ENCODE assay signal across 34 cellular contexts in genomic region chr7:90631502-90631901, GRCh38. TPM values are rescaled to one million over a fixed set of nuclear protein-coding genes. Genes with fewer than 3 reads are reported as not detected.
"Had no signal": no experiment of that assay in that cellular context is flagged by ENCODE, and none has a peak within 500 bp of the region (broad histone marks: within the 10 kb centered on the region; RNA-seq: fewer than 3 reads in every experiment).

No MANE protein-coding gene starts in this region.

- ATAC-seq: activated CD4-positive, alpha-beta T cell treated with anti-CD3 and anti-CD28 coated beads for 36 hours; activated naive CD4-positive, alpha-beta T cell treated with anti-CD3 and anti-CD28 coated beads, Interleukin-2, amount 50 U/mL, for 72 hours; activated T-cell treated with anti-CD3 and anti-CD28 coated beads, Interleukin-2, amount 50 U/mL, for 72 hours; gastroesophageal sphincter; heart right ventricle; T-helper 17 cell had no signal

- H3K9me3 Mint-ChIP-seq: activated CD4-positive, alpha-beta T cell treated with anti-CD3 and anti-CD28 coated beads, Interleukin-2, amount 10 ng/mL, durations not matched to agents 7 days and 5 days; activated naive CD4-positive, alpha-beta T cell treated with anti-CD3 and anti-CD28 coated beads, Interleukin-2, amount 10 ng/mL, durations not matched to agents 7 days and 5 days; activated naive CD4-positive, alpha-beta T cell treated with anti-CD3 and anti-CD28 coated beads, Interleukin-2, amount 50 U/mL, for 72 hours; activated naive CD8-positive, alpha-beta T cell treated with anti-CD3 and anti-CD28 coated beads, Interleukin-2, amount 10 ng/mL, durations not matched to agents 7 days and 5 days; activated T-cell treated with anti-CD3 and anti-CD28 coated beads, Interleukin-2, amount 50 U/mL, for 24 hours; activated T-cell treated with anti-CD3 and anti-CD28 coated beads, Interleukin-2, amount 50 U/mL, for 72 hours; T-helper 2 cell treated with Interferon-gamma antibody and Interleukin-4, amounts not matched to agents 5 μg/mL and 100 μg/mL, for 36 hours had no signal

- H3K27me3 Mint-ChIP-seq: activated CD4-positive, alpha-beta memory T cell treated with anti-CD3 and anti-CD28 coated beads, Interleukin-2, amount 10 ng/mL, durations not matched to agents 7 days and 5 days; activated CD4-positive, alpha-beta T cell treated with anti-CD3 and anti-CD28 coated beads for 36 hours; activated CD4-positive, alpha-beta T cell treated with anti-CD3 and anti-CD28 coated beads, Interleukin-2, amount 10 ng/mL, durations not matched to agents 7 days and 5 days; activated naive CD4-positive, alpha-beta T cell treated with anti-CD3 and anti-CD28 coated beads, Interleukin-2, amount 10 ng/mL, durations not matched to agents 7 days and 5 days; activated naive CD8-positive, alpha-beta T cell treated with anti-CD3 and anti-CD28 coated beads, Interleukin-2, amount 10 ng/mL, durations not matched to agents 7 days and 5 days; activated T-cell treated with anti-CD3 and anti-CD28 coated beads, Interleukin-2, amount 50 U/mL, for 24 hours; brain had no signal

- DNase-seq: activated CD4-positive, alpha-beta memory T cell treated with anti-CD3 and anti-CD28 coated beads, Interleukin-2, amount 10 ng/mL, durations not matched to agents 7 days and 5 days; activated CD4-positive, alpha-beta T cell treated with anti-CD3 and anti-CD28 coated beads for 36 hours; activated CD4-positive, alpha-beta T cell treated with anti-CD3 and anti-CD28 coated beads, Interleukin-2, amount 10 ng/mL, durations not matched to agents 7 days and 5 days; activated CD4-positive, alpha-beta T cell treated with anti-CD3 and anti-CD28 coated beads, Interleukin-2, amount 50 U/mL, for 4 hours; activated CD4-positive, CD25-positive, alpha-beta regulatory T cell; activated CD4-positive, CD25-positive, alpha-beta regulatory T cell treated with anti-CD3 and anti-CD28 coated beads, Interleukin-2, amount 50 U/mL, for 72 hours; activated CD8-positive, alpha-beta memory T cell treated with anti-CD3 and anti-CD28 coated beads, Interleukin-2, amount 50 U/mL, for 48 hours; activated gamma-delta T cell; activated naive CD4-positive, alpha-beta T cell; activated naive CD4-positive, alpha-beta T cell treated with anti-CD3 and anti-CD28 coated beads, Interleukin-2, amount 10 ng/mL, durations not matched to agents 7 days and 5 days; activated naive CD8-positive, alpha-beta T cell treated with anti-CD3 and anti-CD28 coated beads, Interleukin-2, amount 10 ng/mL, durations not matched to agents 7 days and 5 days; activated T-cell treated with anti-CD3 and anti-CD28 coated beads for 4 hours; activated T-cell treated with anti-CD3 and anti-CD28 coated beads, Interleukin-2, amount 50 U/mL, for 24 hours; activated T-cell treated with anti-CD3 and anti-CD28 coated beads, Interleukin-2, amount 50 U/mL, for 72 hours; central memory CD4-positive, alpha-beta T cell; cerebellar nuclear complex; colonic mucosa; effector CD8-positive, alpha-beta T cell; esophagus squamous epithelium; foreskin melanocyte; heart right ventricle; T-helper 17 cell; T1000; WERI-Rb-1 had no signal

- H3K27ac ChIP-seq: ascending aorta, breast epithelium, cardiac muscle cell, colonic mucosa, epithelial cell of prostate, esophagus squamous epithelium, gastroesophageal sphincter, heart right ventricle, WERI-Rb-1 had no signal

- H3K36me3 ChIP-seq: ascending aorta, breast epithelium, cardiac muscle cell, colonic mucosa, esophagus squamous epithelium, gastroesophageal sphincter, heart right ventricle, WERI-Rb-1 had no signal

- H3K9me3 ChIP-seq: ascending aorta, breast epithelium, colonic mucosa, esophagus squamous epithelium, gastroesophageal sphincter had no signal

- H3K4me1 Mint-ChIP-seq: activated CD4-positive, alpha-beta memory T cell treated with anti-CD3 and anti-CD28 coated beads, Interleukin-2, amount 10 ng/mL, durations not matched to agents 7 days and 5 days; activated CD4-positive, alpha-beta T cell treated with anti-CD3 and anti-CD28 coated beads for 36 hours; activated CD4-positive, alpha-beta T cell treated with anti-CD3 and anti-CD28 coated beads, Interleukin-2, amount 10 ng/mL, durations not matched to agents 7 days and 5 days; activated naive CD4-positive, alpha-beta T cell treated with anti-CD3 and anti-CD28 coated beads, Interleukin-2, amount 10 ng/mL, durations not matched to agents 7 days and 5 days; activated naive CD8-positive, alpha-beta T cell treated with anti-CD3 and anti-CD28 coated beads, Interleukin-2, amount 10 ng/mL, durations not matched to agents 7 days and 5 days; T-helper 17 cell had no signal

- H3K36me3 Mint-ChIP-seq: activated naive CD4-positive, alpha-beta T cell treated with anti-CD3 and anti-CD28 coated beads, Interleukin-2, amount 10 ng/mL, durations not matched to agents 7 days and 5 days; activated naive CD4-positive, alpha-beta T cell treated with anti-CD3 and anti-CD28 coated beads, Interleukin-2, amount 50 U/mL, for 72 hours; activated naive CD8-positive, alpha-beta T cell treated with anti-CD3 and anti-CD28 coated beads, Interleukin-2, amount 10 ng/mL, durations not matched to agents 7 days and 5 days had no signal

- H3K4me3 ChIP-seq: ascending aorta, breast epithelium, cardiac muscle cell, colonic mucosa, esophagus squamous epithelium, gastroesophageal sphincter, heart right ventricle had no signal

- FAIRE-seq: endometrium, endothelial cell of umbilical vein had no signal

- H3K27ac Mint-ChIP-seq: activated CD4-positive, alpha-beta memory T cell treated with anti-CD3 and anti-CD28 coated beads, Interleukin-2, amount 10 ng/mL, durations not matched to agents 7 days and 5 days; activated CD4-positive, alpha-beta T cell treated with anti-CD3 and anti-CD28 coated beads for 36 hours; activated CD4-positive, alpha-beta T cell treated with anti-CD3 and anti-CD28 coated beads, Interleukin-2, amount 10 ng/mL, durations not matched to agents 7 days and 5 days; activated naive CD4-positive, alpha-beta T cell treated with anti-CD3 and anti-CD28 coated beads, Interleukin-2, amount 10 ng/mL, durations not matched to agents 7 days and 5 days; activated naive CD8-positive, alpha-beta T cell treated with anti-CD3 and anti-CD28 coated beads, Interleukin-2, amount 10 ng/mL, durations not matched to agents 7 days and 5 days; activated T-cell treated with anti-CD3 and anti-CD28 coated beads, Interleukin-2, amount 50 U/mL, for 24 hours; activated T-cell treated with anti-CD3 and anti-CD28 coated beads, Interleukin-2, amount 50 U/mL, for 72 hours; brain; T-helper 17 cell; T-helper 2 cell treated with Interferon-gamma antibody and Interleukin-4, amounts not matched to agents 5 μg/mL and 100 μg/mL, for 36 hours had no signal

- H3K4me1 ChIP-seq: ascending aorta, breast epithelium, colonic mucosa, esophagus squamous epithelium, gastroesophageal sphincter had no signal

- H3K27me3 ChIP-seq: ascending aorta, breast epithelium, cardiac muscle cell, colonic mucosa, esophagus squamous epithelium, gastroesophageal sphincter, heart right ventricle had no signal

- H3K4me3 Mint-ChIP-seq: activated CD4-positive, alpha-beta memory T cell treated with anti-CD3 and anti-CD28 coated beads, Interleukin-2, amount 10 ng/mL, durations not matched to agents 7 days and 5 days; activated CD4-positive, alpha-beta T cell treated with anti-CD3 and anti-CD28 coated beads for 36 hours; activated CD4-positive, alpha-beta T cell treated with anti-CD3 and anti-CD28 coated beads, Interleukin-2, amount 10 ng/mL, durations not matched to agents 7 days and 5 days; activated naive CD4-positive, alpha-beta T cell treated with anti-CD3 and anti-CD28 coated beads, Interleukin-2, amount 10 ng/mL, durations not matched to agents 7 days and 5 days; activated naive CD8-positive, alpha-beta T cell treated with anti-CD3 and anti-CD28 coated beads, Interleukin-2, amount 10 ng/mL, durations not matched to agents 7 days and 5 days; activated T-cell treated with anti-CD3 and anti-CD28 coated beads, Interleukin-2, amount 50 U/mL, for 24 hours; activated T-cell treated with anti-CD3 and anti-CD28 coated beads, Interleukin-2, amount 50 U/mL, for 72 hours; brain; T-helper 17 cell; T-helper 2 cell treated with Interferon-gamma antibody and Interleukin-4, amounts not matched to agents 5 μg/mL and 100 μg/mL, for 36 hours had no signal

RNA-seq across cellular contexts. Expression of gene CDK14, which starts 35.4 kb away (rescaled TPM):
- total RNA-seq: activated CD4-positive, alpha-beta memory T cell treated with anti-CD3 and anti-CD28 coated beads, Interleukin-2, amount 10 ng/mL, durations not matched to agents 7 days and 5 days; activated CD4-positive, alpha-beta T cell treated with anti-CD3 and anti-CD28 coated beads, Interleukin-2, amount 10 ng/mL, durations not matched to agents 7 days and 5 days had no signal
